34 cellular contexts compared by ENCODE assay signal in genomic region chr10:56593120-56593519, GRCh38.
"Had no signal": no experiment of that assay in that cellular context is flagged by ENCODE, and none has a peak within 500 bp of the region (broad histone marks: within the 10 kb centered on the region; RNA-seq: fewer than 3 reads in every experiment).

No MANE protein-coding gene starts in this region.

- H3K9me3 ChIP-seq: MG63 had no signal

- H3K36me3 ChIP-seq: MG63 had no signal

- H3K4me3 ChIP-seq: MG63 had no signal

- DNase-seq: Karpas-422, Kasumi-1, MG63, MM.1S, MV-4-11, NCI-H1048, NCI-H1092, NCI-H1092 treated with DMSO at 0.1 percent for 48 hours, NCI-H1105, NCI-H1105 treated with DMSO at 0.1 percent for 48 hours, NCI-H1417, NCI-H1417 treated with DMSO at 0.1 percent for 48 hours, NCI-H1436, NCI-H1436 treated with DMSO at 0.1 percent for 48 hours, NCI-H146, NCI-H1694, NCI-H187, NCI-H187 treated with DMSO at 0.1 percent for 48 hours, NCI-H1930, NCI-H2029, NCI-H2029 treated with DMSO at 0.1 percent for 48 hours, NCI-H2081, NCI-H2081 treated with DMSO at 0.1 percent for 48 hours, NCI-H2107, NCI-H2171, NCI-H2171 treated with DMSO at 0.1 percent for 48 hours, NCI-H2227 treated with DMSO at 0.1 percent for 48 hours, NCI-H226, NCI-H345, NCI-H446, NCI-H446 treated with DMSO at 0.1 percent for 48 hours, NCI-H510A, NCI-H510A treated with DMSO at 0.1 percent for 48 hours, NCI-H524 had no signal
